Comparison of ENCODE assay signal across 1 cellular context in the genomic region with DNA sequence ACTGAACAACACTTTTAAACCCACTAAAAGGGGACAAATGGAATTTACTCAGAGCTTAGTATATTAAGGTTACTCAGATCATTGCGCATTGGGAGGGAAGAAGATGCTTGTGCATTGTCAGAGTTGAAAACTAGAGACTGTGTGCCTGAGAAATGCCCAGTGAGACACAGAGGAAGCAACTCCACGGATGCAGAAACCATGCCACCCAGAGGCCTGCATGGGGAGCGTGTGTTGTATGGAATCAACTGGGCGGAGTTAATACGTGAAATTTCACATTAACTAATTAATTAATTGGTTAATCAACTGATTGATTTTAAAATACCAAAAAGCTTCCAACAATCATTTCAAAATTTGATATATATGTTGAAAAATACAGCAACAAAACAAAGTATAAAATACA.
TF ChIP-seq lines count a peak whose summit lies in the region.

No MANE protein-coding gene starts in this region.

TF ChIP-seq in GM12878, 131 proteins besides CTCF, POLR2A, EP300 and RAD21 (continued from another document):
- TF ChIP-seq, protein P1, sequence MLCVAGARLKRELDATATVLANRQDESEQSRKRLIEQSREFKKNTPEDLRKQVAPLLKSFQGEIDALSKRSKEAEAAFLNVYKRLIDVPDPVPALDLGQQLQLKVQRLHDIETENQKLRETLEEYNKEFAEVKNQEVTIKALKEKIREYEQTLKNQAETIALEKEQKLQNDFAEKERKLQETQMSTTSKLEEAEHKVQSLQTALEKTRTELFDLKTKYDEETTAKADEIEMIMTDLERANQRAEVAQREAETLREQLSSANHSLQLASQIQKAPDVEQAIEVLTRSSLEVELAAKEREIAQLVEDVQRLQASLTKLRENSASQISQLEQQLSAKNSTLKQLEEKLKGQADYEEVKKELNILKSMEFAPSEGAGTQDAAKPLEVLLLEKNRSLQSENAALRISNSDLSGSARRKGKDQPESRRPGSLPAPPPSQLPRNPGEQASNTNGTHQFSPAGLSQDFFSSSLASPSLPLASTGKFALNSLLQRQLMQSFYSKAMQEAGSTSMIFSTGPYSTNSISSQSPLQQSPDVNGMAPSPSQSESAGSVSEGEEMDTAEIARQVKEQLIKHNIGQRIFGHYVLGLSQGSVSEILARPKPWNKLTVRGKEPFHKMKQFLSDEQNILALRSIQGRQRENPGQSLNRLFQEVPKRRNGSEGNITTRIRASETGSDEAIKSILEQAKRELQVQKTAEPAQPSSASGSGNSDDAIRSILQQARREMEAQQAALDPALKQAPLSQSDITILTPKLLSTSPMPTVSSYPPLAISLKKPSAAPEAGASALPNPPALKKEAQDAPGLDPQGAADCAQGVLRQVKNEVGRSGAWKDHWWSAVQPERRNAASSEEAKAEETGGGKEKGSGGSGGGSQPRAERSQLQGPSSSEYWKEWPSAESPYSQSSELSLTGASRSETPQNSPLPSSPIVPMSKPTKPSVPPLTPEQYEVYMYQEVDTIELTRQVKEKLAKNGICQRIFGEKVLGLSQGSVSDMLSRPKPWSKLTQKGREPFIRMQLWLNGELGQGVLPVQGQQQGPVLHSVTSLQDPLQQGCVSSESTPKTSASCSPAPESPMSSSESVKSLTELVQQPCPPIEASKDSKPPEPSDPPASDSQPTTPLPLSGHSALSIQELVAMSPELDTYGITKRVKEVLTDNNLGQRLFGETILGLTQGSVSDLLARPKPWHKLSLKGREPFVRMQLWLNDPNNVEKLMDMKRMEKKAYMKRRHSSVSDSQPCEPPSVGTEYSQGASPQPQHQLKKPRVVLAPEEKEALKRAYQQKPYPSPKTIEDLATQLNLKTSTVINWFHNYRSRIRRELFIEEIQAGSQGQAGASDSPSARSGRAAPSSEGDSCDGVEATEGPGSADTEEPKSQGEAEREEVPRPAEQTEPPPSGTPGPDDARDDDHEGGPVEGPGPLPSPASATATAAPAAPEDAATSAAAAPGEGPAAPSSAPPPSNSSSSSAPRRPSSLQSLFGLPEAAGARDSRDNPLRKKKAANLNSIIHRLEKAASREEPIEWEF (IDR thresholded peaks at IDR 0.05; ENCODE audit: insufficient replicate concordance, low read depth, low read length) = no peak
- no peak for TF ChIP-seq CHD4 (IDR thresholded peaks at IDR 0.05)
- TF ChIP-seq BRCA1 (IDR thresholded peaks at IDR 0.05; ENCODE audit: low read depth, low read length) = no peak
- TF ChIP-seq ZBED1 (IDR thresholded peaks at IDR 0.05; ENCODE audit: borderline replicate concordance) = no peak
